Comparison of ENCODE assay signal across 8 cellular contexts in genomic region chr20:3174442-3175263, GRCh38. TPM values are rescaled to one million over a fixed set of nuclear protein-coding genes. Genes with fewer than 3 reads are reported as not detected.
DNase-seq lines count a peak whose midpoint lies in the region; ATAC-seq lines count a peak whose summit lies in the region.

No MANE protein-coding gene starts in this region.

- H3K4me1 Mint-ChIP-seq in activated naive CD4-positive, alpha-beta T cell treated with anti-CD3 and anti-CD28 coated beads for 36 hours (ENCODE audit: low read depth): peaks cover 12% of the 10 kb centered on the region
- no peaks in the 10 kb centered on the region for H3K4me1 Mint-ChIP-seq in activated T-helper 17 cell treated with anti-CD3 and anti-CD28 coated beads, Interleukin-2, amount 50 U/mL, for 72 hours

- no peaks in the 10 kb centered on the region for H3K36me3 Mint-ChIP-seq in activated naive CD4-positive, alpha-beta T cell treated with anti-CD3 and anti-CD28 coated beads for 36 hours (ENCODE audit: low read depth)
- no peaks in the 10 kb centered on the region for H3K36me3 Mint-ChIP-seq in activated T-helper 17 cell treated with anti-CD3 and anti-CD28 coated beads, Interleukin-2, amount 50 U/mL, for 72 hours (ENCODE audit: low read depth)

- ATAC-seq in activated T-helper 17 cell treated with anti-CD3 and anti-CD28 coated beads, Interleukin-2, amount 50 U/mL, for 72 hours (replicated peaks): no peak
- ATAC-seq in HG03342 (IDR thresholded peaks at IDR 0.05; ENCODE audit: unreplicated experiment): no peak

- H3K4me3 Mint-ChIP-seq in activated naive CD4-positive, alpha-beta T cell treated with anti-CD3 and anti-CD28 coated beads for 36 hours: peak overlapping the region; percentile 83
- peak overlapping the region; percentile 78 for H3K4me3 Mint-ChIP-seq in activated T-helper 17 cell treated with anti-CD3 and anti-CD28 coated beads, Interleukin-2, amount 50 U/mL, for 72 hours

- CTCF ChIA-PET in activated naive CD4-positive, alpha-beta T cell treated with anti-CD3 and anti-CD28 coated beads for 36 hours (lab: Charles Lee): interaction anchor here (0.9 kb wide), 1 partner anchor 10 kb away, joined by 3 read pairs; no protein-coding TSS in a partner anchor

- H3K9me3 Mint-ChIP-seq in activated naive CD4-positive, alpha-beta T cell treated with anti-CD3 and anti-CD28 coated beads for 36 hours: no peaks in the 10 kb centered on the region
- no peaks in the 10 kb centered on the region for H3K9me3 Mint-ChIP-seq in activated T-helper 17 cell treated with anti-CD3 and anti-CD28 coated beads, Interleukin-2, amount 50 U/mL, for 72 hours

- intact Hi-C loops in activated naive CD4-positive, alpha-beta T cell treated with anti-CD3 and anti-CD28 coated beads for 36 hours (cut with micrococcal nuclease): loop anchor here (1.0 to 5.0 kb wide), 2 partner anchors 30 to 57 kb away; partner anchors contain the start of gene DDRGK1

- peak overlapping the region; percentile 59 for H3K27ac ChIP-seq in substantia nigra (ENCODE audit: low read depth, low read length, poor library complexity, severe bottlenecking)

- H3K27me3 Mint-ChIP-seq in activated naive CD4-positive, alpha-beta T cell treated with anti-CD3 and anti-CD28 coated beads for 36 hours (ENCODE audit: low read depth): peaks cover 9% of the 10 kb centered on the region
- H3K27me3 Mint-ChIP-seq in activated T-helper 17 cell treated with anti-CD3 and anti-CD28 coated beads, Interleukin-2, amount 50 U/mL, for 72 hours: peaks cover 10% of the 10 kb centered on the region

- no peak for DNase-seq in activated naive CD4-positive, alpha-beta T cell treated with anti-CD3 and anti-CD28 coated beads for 36 hours
- no peak for DNase-seq in activated naive CD4-positive, alpha-beta T cell treated with anti-CD3 and anti-CD28 coated beads, Interleukin-2, amount 50 U/mL, for 16 hours
- DNase-seq in iPS-NIHi7 (ENCODE audit: extremely low spot score) (peak; percentile 71), substantia nigra (lab: John Stamatoyannopoulos, UW) (no peak), HuH-7 (ENCODE audit: low spot score) (no peak), NCI-H2196 (lab: John Stamatoyannopoulos, UW; ENCODE audit: unreplicated experiment) (no peak)

- no peak overlapping the region for H3K27ac Mint-ChIP-seq in activated naive CD4-positive, alpha-beta T cell treated with anti-CD3 and anti-CD28 coated beads for 36 hours
- H3K27ac Mint-ChIP-seq in activated T-helper 17 cell treated with anti-CD3 and anti-CD28 coated beads, Interleukin-2, amount 50 U/mL, for 72 hours: peak overlapping the region; percentile 25

RNA-seq across cellular contexts. Expression of gene LZTS3, which starts 1.3 kb away (rescaled TPM):
- 1 to 10 TPM; 1.2 to 1.4 TPM for total RNA-seq in activated naive CD4-positive, alpha-beta T cell treated with anti-CD3 and anti-CD28 coated beads for 36 hours
- total RNA-seq in activated T-helper 17 cell treated with anti-CD3 and anti-CD28 coated beads, Interleukin-2, amount 50 U/mL, for 72 hours: 1 to 10 TPM in 1 of 2 donors, under 1 TPM in 1; 0.82 to 3.1 TPM

RNA-seq across cellular contexts. Expression of gene FASTKD5, which starts 15.0 kb away (rescaled TPM):
- total RNA-seq in activated naive CD4-positive, alpha-beta T cell treated with anti-CD3 and anti-CD28 coated beads for 36 hours: 10 to 100 TPM; 11.8 to 12.0 TPM
- 10 to 100 TPM; 20.4 to 32.9 TPM for total RNA-seq in activated T-helper 17 cell treated with anti-CD3 and anti-CD28 coated beads, Interleukin-2, amount 50 U/mL, for 72 hours

RNA-seq across cellular contexts. Expression of gene UBOX5, which starts 15.0 kb away (rescaled TPM):
- 1 to 10 TPM; 5.4 to 5.9 TPM for total RNA-seq in activated naive CD4-positive, alpha-beta T cell treated with anti-CD3 and anti-CD28 coated beads for 36 hours
- total RNA-seq in activated T-helper 17 cell treated with anti-CD3 and anti-CD28 coated beads, Interleukin-2, amount 50 U/mL, for 72 hours: 1 to 10 TPM; 6.5 to 7.0 TPM

RNA-seq across cellular contexts. Expression of gene DDRGK1, which starts 29.8 kb away (rescaled TPM):
- total RNA-seq in activated naive CD4-positive, alpha-beta T cell treated with anti-CD3 and anti-CD28 coated beads for 36 hours: 10 to 100 TPM; 78.2 to 79.5 TPM
- total RNA-seq in activated T-helper 17 cell treated with anti-CD3 and anti-CD28 coated beads, Interleukin-2, amount 50 U/mL, for 72 hours: 10 to 100 TPM; 67.7 to 71.2 TPM

RNA-seq across cellular contexts. Expression of gene ITPA, which starts 34.6 kb away (rescaled TPM):
- 10 to 100 TPM; 38.2 to 42.1 TPM for total RNA-seq in activated naive CD4-positive, alpha-beta T cell treated with anti-CD3 and anti-CD28 coated beads for 36 hours
- total RNA-seq in activated T-helper 17 cell treated with anti-CD3 and anti-CD28 coated beads, Interleukin-2, amount 50 U/mL, for 72 hours: 10 to 100 TPM; 45.0 to 85.6 TPM
